In the genomic region with DNA sequence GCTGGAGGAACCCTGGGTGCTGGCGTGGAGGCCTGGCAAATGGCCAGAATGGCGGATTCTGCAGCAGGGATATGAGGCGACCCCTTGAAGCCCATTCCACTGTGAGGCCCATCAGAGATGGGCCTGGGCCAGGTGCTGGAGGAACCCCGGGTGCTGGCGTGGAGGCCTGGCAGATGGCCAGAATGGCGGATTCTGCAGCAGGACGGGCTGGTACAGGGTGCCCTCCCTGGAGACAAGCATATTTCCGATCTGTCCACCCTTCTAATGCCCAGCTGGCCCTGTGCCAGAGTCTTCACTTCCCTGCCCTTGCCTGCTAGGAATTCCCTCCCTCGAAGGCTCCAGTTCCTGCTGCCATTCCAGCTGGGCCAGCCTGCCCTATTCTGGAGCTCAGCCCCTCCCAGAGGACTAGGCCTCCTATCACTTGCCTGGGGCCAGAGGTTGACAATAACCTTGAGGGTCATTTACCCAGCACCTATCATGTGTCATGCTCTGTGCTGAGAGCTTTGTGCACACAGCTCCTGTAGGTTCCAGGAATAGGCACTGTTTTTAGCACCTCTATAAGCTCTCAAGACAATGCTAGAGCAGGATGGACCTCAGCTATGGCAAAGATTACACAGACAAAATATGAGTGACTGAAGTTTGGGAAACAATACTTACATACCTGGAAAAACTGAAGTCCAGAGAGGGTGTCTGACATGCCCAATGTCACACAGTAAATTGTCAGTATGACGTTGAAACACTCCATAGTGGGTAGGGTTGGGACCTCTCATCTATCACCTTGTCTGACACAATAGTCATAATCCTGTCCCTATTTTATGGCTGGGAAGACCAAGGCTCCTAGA, we compare ENCODE assay signal across 1 cellular context.
TF ChIP-seq lines count a peak whose summit lies in the region.

No MANE protein-coding gene starts in this region.

TF ChIP-seq in HepG2, 621 proteins besides CTCF, POLR2A, EP300 and RAD21 (continued from another document):
- TF ChIP-seq, protein P1, sequence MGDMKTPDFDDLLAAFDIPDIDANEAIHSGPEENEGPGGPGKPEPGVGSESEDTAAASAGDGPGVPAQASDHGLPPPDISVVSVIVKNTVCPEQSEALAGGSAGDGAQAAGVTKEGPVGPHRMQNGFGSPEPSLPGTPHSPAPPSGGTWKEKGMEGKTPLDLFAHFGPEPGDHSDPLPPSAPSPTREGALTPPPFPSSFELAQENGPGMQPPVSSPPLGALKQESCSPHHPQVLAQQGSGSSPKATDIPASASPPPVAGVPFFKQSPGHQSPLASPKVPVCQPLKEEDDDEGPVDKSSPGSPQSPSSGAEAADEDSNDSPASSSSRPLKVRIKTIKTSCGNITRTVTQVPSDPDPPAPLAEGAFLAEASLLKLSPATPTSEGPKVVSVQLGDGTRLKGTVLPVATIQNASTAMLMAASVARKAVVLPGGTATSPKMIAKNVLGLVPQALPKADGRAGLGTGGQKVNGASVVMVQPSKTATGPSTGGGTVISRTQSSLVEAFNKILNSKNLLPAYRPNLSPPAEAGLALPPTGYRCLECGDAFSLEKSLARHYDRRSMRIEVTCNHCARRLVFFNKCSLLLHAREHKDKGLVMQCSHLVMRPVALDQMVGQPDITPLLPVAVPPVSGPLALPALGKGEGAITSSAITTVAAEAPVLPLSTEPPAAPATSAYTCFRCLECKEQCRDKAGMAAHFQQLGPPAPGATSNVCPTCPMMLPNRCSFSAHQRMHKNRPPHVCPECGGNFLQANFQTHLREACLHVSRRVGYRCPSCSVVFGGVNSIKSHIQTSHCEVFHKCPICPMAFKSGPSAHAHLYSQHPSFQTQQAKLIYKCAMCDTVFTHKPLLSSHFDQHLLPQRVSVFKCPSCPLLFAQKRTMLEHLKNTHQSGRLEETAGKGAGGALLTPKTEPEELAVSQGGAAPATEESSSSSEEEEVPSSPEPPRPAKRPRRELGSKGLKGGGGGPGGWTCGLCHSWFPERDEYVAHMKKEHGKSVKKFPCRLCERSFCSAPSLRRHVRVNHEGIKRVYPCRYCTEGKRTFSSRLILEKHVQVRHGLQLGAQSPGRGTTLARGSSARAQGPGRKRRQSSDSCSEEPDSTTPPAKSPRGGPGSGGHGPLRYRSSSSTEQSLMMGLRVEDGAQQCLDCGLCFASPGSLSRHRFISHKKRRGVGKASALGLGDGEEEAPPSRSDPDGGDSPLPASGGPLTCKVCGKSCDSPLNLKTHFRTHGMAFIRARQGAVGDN (CRISPR knock-in tag; IDR thresholded peaks at IDR 0.05), result peak; percentile 37
- TF ChIP-seq, protein P2, sequence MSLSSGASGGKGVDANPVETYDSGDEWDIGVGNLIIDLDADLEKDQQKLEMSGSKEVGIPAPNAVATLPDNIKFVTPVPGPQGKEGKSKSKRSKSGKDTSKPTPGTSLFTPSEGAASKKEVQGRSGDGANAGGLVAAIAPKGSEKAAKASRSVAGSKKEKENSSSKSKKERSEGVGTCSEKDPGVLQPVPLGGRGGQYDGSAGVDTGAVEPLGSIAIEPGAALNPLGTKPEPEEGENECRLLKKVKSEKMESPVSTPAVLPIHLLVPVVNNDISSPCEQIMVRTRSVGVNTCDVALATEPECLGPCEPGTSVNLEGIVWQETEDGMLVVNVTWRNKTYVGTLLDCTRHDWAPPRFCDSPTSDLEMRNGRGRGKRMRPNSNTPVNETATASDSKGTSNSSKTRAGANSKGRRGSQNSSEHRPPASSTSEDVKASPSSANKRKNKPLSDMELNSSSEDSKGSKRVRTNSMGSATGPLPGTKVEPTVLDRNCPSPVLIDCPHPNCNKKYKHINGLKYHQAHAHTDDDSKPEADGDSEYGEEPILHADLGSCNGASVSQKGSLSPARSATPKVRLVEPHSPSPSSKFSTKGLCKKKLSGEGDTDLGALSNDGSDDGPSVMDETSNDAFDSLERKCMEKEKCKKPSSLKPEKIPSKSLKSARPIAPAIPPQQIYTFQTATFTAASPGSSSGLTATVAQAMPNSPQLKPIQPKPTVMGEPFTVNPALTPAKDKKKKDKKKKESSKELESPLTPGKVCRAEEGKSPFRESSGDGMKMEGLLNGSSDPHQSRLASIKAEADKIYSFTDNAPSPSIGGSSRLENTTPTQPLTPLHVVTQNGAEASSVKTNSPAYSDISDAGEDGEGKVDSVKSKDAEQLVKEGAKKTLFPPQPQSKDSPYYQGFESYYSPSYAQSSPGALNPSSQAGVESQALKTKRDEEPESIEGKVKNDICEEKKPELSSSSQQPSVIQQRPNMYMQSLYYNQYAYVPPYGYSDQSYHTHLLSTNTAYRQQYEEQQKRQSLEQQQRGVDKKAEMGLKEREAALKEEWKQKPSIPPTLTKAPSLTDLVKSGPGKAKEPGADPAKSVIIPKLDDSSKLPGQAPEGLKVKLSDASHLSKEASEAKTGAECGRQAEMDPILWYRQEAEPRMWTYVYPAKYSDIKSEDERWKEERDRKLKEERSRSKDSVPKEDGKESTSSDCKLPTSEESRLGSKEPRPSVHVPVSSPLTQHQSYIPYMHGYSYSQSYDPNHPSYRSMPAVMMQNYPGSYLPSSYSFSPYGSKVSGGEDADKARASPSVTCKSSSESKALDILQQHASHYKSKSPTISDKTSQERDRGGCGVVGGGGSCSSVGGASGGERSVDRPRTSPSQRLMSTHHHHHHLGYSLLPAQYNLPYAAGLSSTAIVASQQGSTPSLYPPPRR (CRISPR knock-in tag; IDR thresholded peaks at IDR 0.05; ENCODE audit: borderline replicate concordance), result no peak
- TF ChIP-seq XRCC5 (optimal IDR thresholded peaks at IDR 0.05; ENCODE audit: low read length) (no peak), JUNB (CRISPR knock-in tag; IDR thresholded peaks at IDR 0.05; ENCODE audit: borderline replicate concordance) (no peak), ZMAT3 (CRISPR knock-in tag; conservative IDR thresholded peaks at IDR 0.05) (no peak), IKZF1 (IDR thresholded peaks at IDR 0.05) (no peak), SP4 (CRISPR knock-in tag; IDR thresholded peaks at IDR 0.05) (no peak), SNAPC2 (CRISPR knock-in tag; IDR thresholded peaks at IDR 0.05) (no peak), RXRB (CRISPR knock-in tag; IDR thresholded peaks at IDR 0.05; ENCODE audit: borderline replicate concordance) (peak; percentile 21; the same call in 1 of the 2 replicates), ZNF180 (CRISPR knock-in tag; IDR thresholded peaks at IDR 0.05; ENCODE audit: borderline replicate concordance, low read depth) (no peak), ZBTB21 (CRISPR knock-in tag; IDR thresholded peaks at IDR 0.05) (no peak), ZFP82 (CRISPR knock-in tag; IDR thresholded peaks at IDR 0.05; ENCODE audit: borderline replicate concordance) (no peak), GATAD2A (CRISPR knock-in tag; IDR thresholded peaks at IDR 0.05) (0 out of 2 replicates have a peak, but pooled peaks have one; percentile 10), ZNF614 (CRISPR knock-in tag; IDR thresholded peaks at IDR 0.05; ENCODE audit: borderline replicate concordance) (no peak; the same call in 1 of the 2 replicates), SMAD9 (CRISPR knock-in tag; IDR thresholded peaks at IDR 0.05) (no peak), SP1 (IDR thresholded peaks at IDR 0.05) (no peak), SP1 (CRISPR knock-in tag; IDR thresholded peaks at IDR 0.05) (no peak), ZNF547 (CRISPR knock-in tag; IDR thresholded peaks at IDR 0.05) (no peak), MAF1 (CRISPR knock-in tag; IDR thresholded peaks at IDR 0.05; ENCODE audit: borderline replicate concordance) (no peak), RAD51 (IDR thresholded peaks at IDR 0.05; ENCODE audit: borderline replicate concordance) (no peak), MAFK (conservative IDR thresholded peaks at IDR 0.05 in 1 of 2, IDR thresholded peaks at IDR 0.05 in 1 of 2; ENCODE audit: low read length in 2 of 2) (no peak)
- TF ChIP-seq, protein P3, sequence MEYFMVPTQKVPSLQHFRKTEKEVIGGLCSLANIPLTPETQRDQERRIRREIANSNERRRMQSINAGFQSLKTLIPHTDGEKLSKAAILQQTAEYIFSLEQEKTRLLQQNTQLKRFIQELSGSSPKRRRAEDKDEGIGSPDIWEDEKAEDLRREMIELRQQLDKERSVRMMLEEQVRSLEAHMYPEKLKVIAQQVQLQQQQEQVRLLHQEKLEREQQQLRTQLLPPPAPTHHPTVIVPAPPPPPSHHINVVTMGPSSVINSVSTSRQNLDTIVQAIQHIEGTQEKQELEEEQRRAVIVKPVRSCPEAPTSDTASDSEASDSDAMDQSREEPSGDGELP (IDR thresholded peaks at IDR 0.05; ENCODE audit: borderline replicate concordance, low read depth), result peak; percentile 45; the same call in 1 of the 2 replicates
- TF ChIP-seq, protein P4, sequence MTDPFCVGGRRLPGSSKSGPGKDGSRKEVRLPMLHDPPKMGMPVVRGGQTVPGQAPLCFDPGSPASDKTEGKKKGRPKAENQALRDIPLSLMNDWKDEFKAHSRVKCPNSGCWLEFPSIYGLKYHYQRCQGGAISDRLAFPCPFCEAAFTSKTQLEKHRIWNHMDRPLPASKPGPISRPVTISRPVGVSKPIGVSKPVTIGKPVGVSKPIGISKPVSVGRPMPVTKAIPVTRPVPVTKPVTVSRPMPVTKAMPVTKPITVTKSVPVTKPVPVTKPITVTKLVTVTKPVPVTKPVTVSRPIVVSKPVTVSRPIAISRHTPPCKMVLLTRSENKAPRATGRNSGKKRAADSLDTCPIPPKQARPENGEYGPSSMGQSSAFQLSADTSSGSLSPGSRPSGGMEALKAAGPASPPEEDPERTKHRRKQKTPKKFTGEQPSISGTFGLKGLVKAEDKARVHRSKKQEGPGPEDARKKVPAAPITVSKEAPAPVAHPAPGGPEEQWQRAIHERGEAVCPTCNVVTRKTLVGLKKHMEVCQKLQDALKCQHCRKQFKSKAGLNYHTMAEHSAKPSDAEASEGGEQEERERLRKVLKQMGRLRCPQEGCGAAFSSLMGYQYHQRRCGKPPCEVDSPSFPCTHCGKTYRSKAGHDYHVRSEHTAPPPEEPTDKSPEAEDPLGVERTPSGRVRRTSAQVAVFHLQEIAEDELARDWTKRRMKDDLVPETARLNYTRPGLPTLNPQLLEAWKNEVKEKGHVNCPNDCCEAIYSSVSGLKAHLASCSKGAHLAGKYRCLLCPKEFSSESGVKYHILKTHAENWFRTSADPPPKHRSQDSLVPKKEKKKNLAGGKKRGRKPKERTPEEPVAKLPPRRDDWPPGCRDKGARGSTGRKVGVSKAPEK (CRISPR knock-in tag; IDR thresholded peaks at IDR 0.05; ENCODE audit: borderline replicate concordance), result no peak
- TF ChIP-seq, protein P5, sequence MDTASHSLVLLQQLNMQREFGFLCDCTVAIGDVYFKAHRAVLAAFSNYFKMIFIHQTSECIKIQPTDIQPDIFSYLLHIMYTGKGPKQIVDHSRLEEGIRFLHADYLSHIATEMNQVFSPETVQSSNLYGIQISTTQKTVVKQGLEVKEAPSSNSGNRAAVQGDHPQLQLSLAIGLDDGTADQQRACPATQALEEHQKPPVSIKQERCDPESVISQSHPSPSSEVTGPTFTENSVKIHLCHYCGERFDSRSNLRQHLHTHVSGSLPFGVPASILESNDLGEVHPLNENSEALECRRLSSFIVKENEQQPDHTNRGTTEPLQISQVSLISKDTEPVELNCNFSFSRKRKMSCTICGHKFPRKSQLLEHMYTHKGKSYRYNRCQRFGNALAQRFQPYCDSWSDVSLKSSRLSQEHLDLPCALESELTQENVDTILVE (CRISPR knock-in tag; IDR thresholded peaks at IDR 0.05), result no peak
- TF ChIP-seq, protein P6, sequence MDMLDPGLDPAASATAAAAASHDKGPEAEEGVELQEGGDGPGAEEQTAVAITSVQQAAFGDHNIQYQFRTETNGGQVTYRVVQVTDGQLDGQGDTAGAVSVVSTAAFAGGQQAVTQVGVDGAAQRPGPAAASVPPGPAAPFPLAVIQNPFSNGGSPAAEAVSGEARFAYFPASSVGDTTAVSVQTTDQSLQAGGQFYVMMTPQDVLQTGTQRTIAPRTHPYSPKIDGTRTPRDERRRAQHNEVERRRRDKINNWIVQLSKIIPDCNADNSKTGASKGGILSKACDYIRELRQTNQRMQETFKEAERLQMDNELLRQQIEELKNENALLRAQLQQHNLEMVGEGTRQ (IDR thresholded peaks at IDR 0.05; ENCODE audit: low read depth, low read length), result no peak
- TF ChIP-seq, protein P6 (CRISPR knock-in tag; IDR thresholded peaks at IDR 0.05; ENCODE audit: borderline replicate concordance), result no peak
- TF ChIP-seq, protein P7, sequence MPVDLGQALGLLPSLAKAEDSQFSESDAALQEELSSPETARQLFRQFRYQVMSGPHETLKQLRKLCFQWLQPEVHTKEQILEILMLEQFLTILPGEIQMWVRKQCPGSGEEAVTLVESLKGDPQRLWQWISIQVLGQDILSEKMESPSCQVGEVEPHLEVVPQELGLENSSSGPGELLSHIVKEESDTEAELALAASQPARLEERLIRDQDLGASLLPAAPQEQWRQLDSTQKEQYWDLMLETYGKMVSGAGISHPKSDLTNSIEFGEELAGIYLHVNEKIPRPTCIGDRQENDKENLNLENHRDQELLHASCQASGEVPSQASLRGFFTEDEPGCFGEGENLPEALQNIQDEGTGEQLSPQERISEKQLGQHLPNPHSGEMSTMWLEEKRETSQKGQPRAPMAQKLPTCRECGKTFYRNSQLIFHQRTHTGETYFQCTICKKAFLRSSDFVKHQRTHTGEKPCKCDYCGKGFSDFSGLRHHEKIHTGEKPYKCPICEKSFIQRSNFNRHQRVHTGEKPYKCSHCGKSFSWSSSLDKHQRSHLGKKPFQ (CRISPR knock-in tag; IDR thresholded peaks at IDR 0.05; ENCODE audit: insufficient replicate concordance), result no peak
- TF ChIP-seq, protein P8, sequence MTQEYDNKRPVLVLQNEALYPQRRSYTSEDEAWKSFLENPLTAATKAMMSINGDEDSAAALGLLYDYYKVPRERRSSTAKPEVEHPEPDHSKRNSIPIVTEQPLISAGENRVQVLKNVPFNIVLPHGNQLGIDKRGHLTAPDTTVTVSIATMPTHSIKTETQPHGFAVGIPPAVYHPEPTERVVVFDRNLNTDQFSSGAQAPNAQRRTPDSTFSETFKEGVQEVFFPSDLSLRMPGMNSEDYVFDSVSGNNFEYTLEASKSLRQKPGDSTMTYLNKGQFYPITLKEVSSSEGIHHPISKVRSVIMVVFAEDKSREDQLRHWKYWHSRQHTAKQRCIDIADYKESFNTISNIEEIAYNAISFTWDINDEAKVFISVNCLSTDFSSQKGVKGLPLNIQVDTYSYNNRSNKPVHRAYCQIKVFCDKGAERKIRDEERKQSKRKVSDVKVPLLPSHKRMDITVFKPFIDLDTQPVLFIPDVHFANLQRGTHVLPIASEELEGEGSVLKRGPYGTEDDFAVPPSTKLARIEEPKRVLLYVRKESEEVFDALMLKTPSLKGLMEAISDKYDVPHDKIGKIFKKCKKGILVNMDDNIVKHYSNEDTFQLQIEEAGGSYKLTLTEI (CRISPR knock-in tag; conservative IDR thresholded peaks at IDR 0.05), result no peak
- TF ChIP-seq, protein P9, sequence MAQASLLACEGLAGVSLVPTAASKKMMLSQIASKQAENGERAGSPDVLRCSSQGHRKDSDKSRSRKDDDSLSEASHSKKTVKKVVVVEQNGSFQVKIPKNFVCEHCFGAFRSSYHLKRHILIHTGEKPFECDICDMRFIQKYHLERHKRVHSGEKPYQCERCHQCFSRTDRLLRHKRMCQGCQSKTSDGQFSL (CRISPR knock-in tag; IDR thresholded peaks at IDR 0.05), result no peak
TF ChIP-seq in HepG2: peak in this region for 49.
